11 cellular contexts compared by ENCODE assay signal in the genomic region with DNA sequence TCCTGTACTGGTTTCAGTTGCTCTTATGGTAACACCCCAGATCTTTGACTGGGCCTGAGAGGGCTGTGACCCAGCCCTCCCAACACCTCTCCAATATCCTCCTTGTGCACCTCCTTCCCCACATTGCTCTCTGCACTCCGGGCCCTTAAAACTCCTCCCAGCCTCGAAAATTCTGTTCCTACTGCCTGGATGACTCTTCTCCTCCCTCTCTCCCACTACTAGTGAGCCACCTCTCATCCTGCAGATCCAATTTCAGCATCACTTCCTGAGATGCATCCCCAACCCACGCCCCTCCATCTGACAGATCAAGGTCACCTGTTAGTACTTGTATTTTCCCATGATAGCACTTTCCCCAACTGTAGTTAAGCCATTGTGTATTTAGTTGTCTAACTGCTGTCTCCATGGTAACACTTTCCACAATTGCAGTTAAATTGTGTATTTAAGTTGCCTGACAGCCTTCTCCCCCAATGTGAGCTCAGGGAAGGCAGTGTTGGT. TPM values are rescaled to one million over a fixed set of nuclear protein-coding genes. Genes with fewer than 3 reads are reported as not detected.
DNase-seq lines count a peak whose midpoint lies in the region; ATAC-seq and TF ChIP-seq lines count a peak whose summit lies in the region.
"Had no signal": no experiment of that assay in that cellular context is flagged by ENCODE, and none has a peak within 500 bp of the region (broad histone marks: within the 10 kb centered on the region; RNA-seq: fewer than 3 reads in every experiment).

No MANE protein-coding gene starts in this region.

- no peak overlapping the region for H2BK5ac ChIP-seq in mesenchymal stem cell (ENCODE audit: low read depth, low read length, poor library complexity, severe bottlenecking)

- no peaks in the 10 kb centered on the region for H4K20me1 ChIP-seq in PC-9 (ENCODE audit: insufficient read depth)

- POLR2A ChIA-PET in PC-9 (lab: Charles Lee; ENCODE audit: unreplicated experiment): no interaction called here

- H2BK15ac ChIP-seq in mesenchymal stem cell (ENCODE audit: low read depth, poor library complexity, severe bottlenecking): no peak overlapping the region

- no peaks in the 10 kb centered on the region for H3F3A ChIP-seq in PC-9 (ENCODE audit: insufficient read depth, low read depth)

- no peak overlapping the region for H3K14ac ChIP-seq in mesenchymal stem cell (ENCODE audit: low read length in 2 of 2)

- H3K4me1 ChIP-seq in mesenchymal stem cell (ENCODE audit: control insufficient read depth, insufficient read depth, low read depth, low read length) (peaks cover 6% of the 10 kb centered on the region), PC-9 (replicated peaks; ENCODE audit: insufficient read depth) (no peaks in the 10 kb centered on the region)
- H3K4me1 ChIP-seq: heart right ventricle had no signal

- no peak overlapping the region for H3K4me3 ChIP-seq in mesenchymal stem cell (ENCODE audit: insufficient read depth in 1 of 2, low read depth in 1 of 2, low read length in 2 of 2)
- no peak overlapping the region for H3K4me3 ChIP-seq in PC-9
- H3K4me3 ChIP-seq: heart right ventricle had no signal

- H3K36me3 ChIP-seq in mesenchymal stem cell (ENCODE audit: control insufficient read depth in 1 of 2, insufficient read depth in 2 of 2, low read depth in 1 of 2, low read length in 2 of 2) (no peaks in the 10 kb centered on the region), PC-9 (ENCODE audit: low read depth) (no peaks in the 10 kb centered on the region)
- H3K36me3 ChIP-seq: heart right ventricle had no signal

- H3K79me1 ChIP-seq in mesenchymal stem cell (replicated peaks; ENCODE audit: low read length, poor library complexity, severe bottlenecking): no peaks in the 10 kb centered on the region

- no peak overlapping the region for H2AK5ac ChIP-seq in mesenchymal stem cell (ENCODE audit: low read length, severe bottlenecking)

- H3K4ac ChIP-seq in mesenchymal stem cell (ENCODE audit: low read depth in 1 of 2, low read length in 2 of 2): no peak overlapping the region

- no TSS peak for BruUV-seq in PC-9 (replicated peaks; lab: Mats Ljungman, UMichigan)

- no peak overlapping the region for H2AFZ ChIP-seq in mesenchymal stem cell (ENCODE audit: low read depth, low read length)
- H2AFZ ChIP-seq in PC-9: no peak overlapping the region

- no peaks in the 10 kb centered on the region for H3K27me3 ChIP-seq in mesenchymal stem cell (ENCODE audit: control insufficient read depth in 1 of 2, insufficient read depth in 1 of 2, low read length in 2 of 2)
- no peaks in the 10 kb centered on the region for H3K27me3 ChIP-seq in PC-9 (ENCODE audit: insufficient read depth, low read depth)
- H3K27me3 ChIP-seq: heart right ventricle had no signal

- H3K9ac ChIP-seq in mesenchymal stem cell (ENCODE audit: low read length): no peak overlapping the region

- H3K79me2 ChIP-seq in PC-9 (ENCODE audit: low read depth): no peaks in the 10 kb centered on the region

- H3K27ac ChIP-seq in mesenchymal stem cell (ENCODE audit: low read length, poor library complexity, severe bottlenecking) (no peak overlapping the region), PC-9 (no peak overlapping the region)
- H3K27ac ChIP-seq: heart right ventricle had no signal

- intact Hi-C loops in PC-9 (cut with micrococcal nuclease; ENCODE audit: unreplicated experiment): no loop called here
- intact Hi-C loops in cardiac septum (cut with DNase I): no loop called here

- no peaks in the 10 kb centered on the region for H3K9me2 ChIP-seq in PC-9 (ENCODE audit: insufficient read depth)

- no peak overlapping the region for H4K91ac ChIP-seq in mesenchymal stem cell (ENCODE audit: low read length)

- H3K23ac ChIP-seq in mesenchymal stem cell (ENCODE audit: low read length in 2 of 2): no peak overlapping the region

- DNase-seq in DMS53 (lab: John Stamatoyannopoulos, UW) (peak; percentile 93), NCI-H2029 treated with DMSO at 0.1 percent for 48 hours (lab: John Stamatoyannopoulos, UW) (peak; percentile 80), amniotic epithelial cell (ENCODE audit: low read depth) (peak; percentile 47), mesenchymal stem cell (peak; percentile 84), PC-9 (no peak), cardiac septum (ENCODE audit: low spot score) (no peak)
- no peak for DNase-seq in NK-92 treated with Interleukin-12 subunit alpha and Interleukin-12 subunit beta, amount 100 ng/mL, for 24 hours (lab: John Stamatoyannopoulos, UW)
- DNase-seq: activated CD4-positive, alpha-beta T cell treated with anti-CD3 and anti-CD28 coated beads, Interleukin-2, amount 10 ng/mL, durations not matched to agents 7 days and 5 days; H7; heart right ventricle had no signal

- H2BK12ac ChIP-seq in mesenchymal stem cell (ENCODE audit: low read length in 2 of 2): no peak overlapping the region

- H3K4me2 ChIP-seq in mesenchymal stem cell (ENCODE audit: low read length, poor library complexity, severe bottlenecking): no peak overlapping the region
- no peak overlapping the region for H3K4me2 ChIP-seq in PC-9

- 79% methylated on average over 3 of the region's 3 CpGs for WGBS in mesenchymal stem cell

- H3K9me3 ChIP-seq in mesenchymal stem cell (ENCODE audit: control insufficient read depth, low read length) (no peaks in the 10 kb centered on the region), PC-9 (ENCODE audit: insufficient read depth, low read depth) (no peaks in the 10 kb centered on the region)
- H3K9me3 ChIP-seq: heart right ventricle had no signal

- no peak for TF ChIP-seq CTCF in PC-9 (conservative IDR thresholded peaks at IDR 0.05)

- no peak overlapping the region for H4K8ac ChIP-seq in mesenchymal stem cell (ENCODE audit: low read length)

- CTCF ChIA-PET in PC-9 (lab: Charles Lee): no interaction called here

- H3K18ac ChIP-seq in mesenchymal stem cell (ENCODE audit: low read depth in 1 of 2, low read length in 2 of 2): no peak overlapping the region

- no peak for ATAC-seq in HG03442 (IDR thresholded peaks at IDR 0.05; ENCODE audit: unreplicated experiment)
- ATAC-seq: heart right ventricle had no signal

- no peak overlapping the region for H2BK120ac ChIP-seq in mesenchymal stem cell (ENCODE audit: low read depth, low read length)

RNA-seq across cellular contexts. Expression of a gene that starts 11.5 kb away (rescaled TPM):
- polyA plus RNA-seq in mesenchymal stem cell (2013, experiment 1 of 2): 2.5 TPM
- 2.4 TPM for polyA plus RNA-seq in mesenchymal stem cell (2013, experiment 2 of 2)
- total RNA-seq in PC-9 (2021) (11.5 and 13.2 TPM in 2 replicates), cardiac septum (4.7 TPM)

Comparison
In these comparisons a context has a peak if more than half of its experiments do, and no peak if none do; other contexts are left out.
1. DNase-seq: peak in DMS53 (single experiment), NCI-H2029 treated with DMSO at 0.1 percent for 48 hours (single experiment), amniotic epithelial cell (single experiment) and mesenchymal stem cell (single experiment); none in PC-9 (0 of 2), cardiac septum (single experiment) and NK-92 treated with Interleukin-12 subunit alpha and Interleukin-12 subunit beta, amount 100 ng/mL, for 24 hours (single experiment).